Comparison of ENCODE assay signal across 8 cellular contexts in the genomic region with DNA sequence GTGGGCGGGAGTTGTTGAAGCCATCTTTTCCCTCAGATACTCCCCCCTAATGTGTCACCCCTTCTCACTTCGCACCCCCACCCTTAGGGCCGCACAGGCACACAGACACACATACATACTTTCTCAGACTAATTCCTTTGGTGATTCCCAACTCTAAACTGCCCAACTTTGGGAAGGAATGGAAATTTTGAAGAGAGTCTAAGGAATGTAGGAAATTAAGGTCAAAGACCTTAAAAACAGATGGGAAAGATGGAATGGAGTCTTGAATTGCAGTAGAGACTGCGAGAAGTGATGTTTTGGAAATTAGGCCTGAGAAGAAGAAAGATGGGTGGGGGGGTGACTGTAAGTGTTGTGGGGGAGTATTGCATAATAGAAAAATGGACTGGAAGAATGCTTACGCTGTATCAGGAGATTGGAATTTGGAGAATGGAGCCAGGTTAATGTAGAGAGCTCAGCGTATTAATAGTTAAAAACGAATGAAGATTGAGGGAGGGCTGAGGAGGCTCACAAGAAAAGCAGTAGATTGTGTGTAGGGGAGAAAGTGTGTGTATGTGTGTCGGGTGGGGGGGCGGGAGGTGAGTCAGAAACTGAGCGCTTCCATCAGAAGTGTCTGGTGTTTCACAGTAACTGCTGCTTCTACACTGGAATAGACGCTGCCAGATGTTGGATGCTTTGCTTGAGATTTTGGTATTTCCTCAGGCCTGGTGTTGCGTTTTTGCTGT. TPM values are rescaled to one million over a fixed set of nuclear protein-coding genes. Genes with fewer than 3 reads are reported as not detected.
DNase-seq lines count a peak whose midpoint lies in the region; ATAC-seq, FAIRE-seq and TF ChIP-seq lines count a peak whose summit lies in the region.

No MANE protein-coding gene starts in this region.

- no peaks in the 10 kb centered on the region for H3K27me3 Mint-ChIP-seq in activated CD4-positive, alpha-beta memory T cell treated with anti-CD3 and anti-CD28 coated beads for 36 hours

- peak; percentile 27 for ATAC-seq in foreskin keratinocyte
- no peak for ATAC-seq in GM19395 (IDR thresholded peaks at IDR 0.05; ENCODE audit: unreplicated experiment)

- no peak for FAIRE-seq in GM19239 (lab: Jason Lieb, UNC)

- no peaks in the 10 kb centered on the region for H3K36me3 ChIP-seq in rectal smooth muscle tissue (ENCODE audit: control insufficient read depth, insufficient read depth, low read length)

- H3K4me1 Mint-ChIP-seq in activated CD4-positive, alpha-beta memory T cell treated with anti-CD3 and anti-CD28 coated beads for 36 hours (ENCODE audit: low read depth) = peaks cover 45% of the 10 kb centered on the region

- DNase-seq in AG09309 (ENCODE audit: low read depth) = peak; percentile 78
- DNase-seq in HT-29 (ENCODE audit: low spot score) = peak; percentile 31
- DNase-seq in activated CD4-positive, alpha-beta memory T cell treated with anti-CD3 and anti-CD28 coated beads for 36 hours = peak; percentile 47
- DNase-seq in foreskin keratinocyte = peak; percentile 84 to 92
- DNase-seq in NCI-H1092 (lab: John Stamatoyannopoulos, UW) = no peak
- no peak for DNase-seq in GM19239 (ENCODE audit: insufficient read length, low spot score)

- intact Hi-C loops in activated CD4-positive, alpha-beta memory T cell treated with anti-CD3 and anti-CD28 coated beads for 36 hours (cut with micrococcal nuclease) = loop anchor here (2.0 to 5.0 kb wide), 6 partner anchors 43 to 257 kb away; a partner anchor contains a TSS

- no peaks in the 10 kb centered on the region for H3K9me3 Mint-ChIP-seq in activated CD4-positive, alpha-beta memory T cell treated with anti-CD3 and anti-CD28 coated beads for 36 hours

- TF ChIP-seq CTCF in AG09309 (IDR thresholded peaks at IDR 0.05; ENCODE audit: control insufficient read depth, insufficient read depth, low read depth, low read length, missing control alignments) (no peak), foreskin keratinocyte (conservative IDR thresholded peaks at IDR 0.05) (no peak)

- H3K36me3 Mint-ChIP-seq in activated CD4-positive, alpha-beta memory T cell treated with anti-CD3 and anti-CD28 coated beads for 36 hours = peaks cover 17% of the 10 kb centered on the region

- CTCF ChIA-PET in activated CD4-positive, alpha-beta memory T cell treated with anti-CD3 and anti-CD28 coated beads for 36 hours (lab: Charles Lee) = interaction anchor here (0.7 to 2.0 kb wide), 6 partner anchors 10 to 141 kb away, joined by 3 to 10 read pairs (median 5); a partner anchor contains a TSS

- H3K27ac ChIP-seq in foreskin keratinocyte (peak overlapping the region; percentile 89), rectal smooth muscle tissue (ENCODE audit: low read depth, low read length) (peak overlapping the region; percentile 89)

- POLR2A ChIA-PET in activated CD4-positive, alpha-beta memory T cell treated with anti-CD3 and anti-CD28 coated beads for 36 hours (lab: Charles Lee) = interaction anchor here (0.9 to 1.8 kb wide), 6 partner anchors 10 to 82 kb away, joined by 3 to 11 read pairs (median 4); a partner anchor contains a TSS

- H3K4me3 ChIP-seq in AG09309 (ENCODE audit: control insufficient read depth, low read depth, low read length) (peak overlapping the region; percentile 99), rectal smooth muscle tissue (ENCODE audit: low read length) (peak overlapping the region; percentile 88)

- H3K27ac Mint-ChIP-seq in activated CD4-positive, alpha-beta memory T cell treated with anti-CD3 and anti-CD28 coated beads for 36 hours = peak overlapping the region; percentile 96

- peaks cover 7% of the 10 kb centered on the region for H3K4me1 ChIP-seq in foreskin keratinocyte
- peaks cover 5% of the 10 kb centered on the region for H3K4me1 ChIP-seq in rectal smooth muscle tissue (ENCODE audit: control insufficient read depth, insufficient read depth, low read length)

- H3K27me3 ChIP-seq in foreskin keratinocyte (no peaks in the 10 kb centered on the region), rectal smooth muscle tissue (ENCODE audit: control insufficient read depth, insufficient read depth, low read length) (no peaks in the 10 kb centered on the region)

- peak overlapping the region; percentile 11 for H3K9ac ChIP-seq in rectal smooth muscle tissue (ENCODE audit: low read length)

- H3K4me3 Mint-ChIP-seq in activated CD4-positive, alpha-beta memory T cell treated with anti-CD3 and anti-CD28 coated beads for 36 hours = peak overlapping the region; percentile 99

RNA-seq across cellular contexts. Expression of a gene that starts 1.7 kb away (rescaled TPM):
- 23.6 and 31.2 TPM in 2 replicates for total RNA-seq in HT-29 (2014; rRNA removed; shearing (Covaris generic))
- 10 to 100 TPM; 78.6 to 84.3 TPM for total RNA-seq in activated CD4-positive, alpha-beta memory T cell treated with anti-CD3 and anti-CD28 coated beads for 36 hours
- total RNA-seq in foreskin keratinocyte = 59.0 and 65.8 TPM in 2 replicates
- polyA plus RNA-seq in foreskin keratinocyte = 22.1 and 30.8 TPM in 2 replicates

RNA-seq across cellular contexts. Expression of a gene that starts 10.0 kb away (rescaled TPM):
- 48.9 and 49.1 TPM in 2 replicates for total RNA-seq in HT-29 (2014; rRNA removed; shearing (Covaris generic))
- 10 to 100 TPM; 77.6 to 80.4 TPM for total RNA-seq in activated CD4-positive, alpha-beta memory T cell treated with anti-CD3 and anti-CD28 coated beads for 36 hours
- total RNA-seq in foreskin keratinocyte = 50.2 and 50.4 TPM in 2 replicates
- polyA plus RNA-seq in foreskin keratinocyte = 66.2 and 69.4 TPM in 2 replicates

RNA-seq across cellular contexts. Expression of a gene that starts 24.2 kb away (rescaled TPM):
- total RNA-seq in HT-29 (2014; rRNA removed; shearing (Covaris generic)) = not detected in 2 replicates
- total RNA-seq in activated CD4-positive, alpha-beta memory T cell treated with anti-CD3 and anti-CD28 coated beads for 36 hours = 1 to 10 TPM; 1.7 to 2.7 TPM
- 0.65 and 0.88 TPM in 2 replicates for total RNA-seq in foreskin keratinocyte
- 0.29 and 0.45 TPM in 2 replicates for polyA plus RNA-seq in foreskin keratinocyte

RNA-seq across cellular contexts. Expression of a gene that starts 34.1 kb away (rescaled TPM):
- total RNA-seq in HT-29 (2014; rRNA removed; shearing (Covaris generic)) = 37.6 and 48.4 TPM in 2 replicates
- total RNA-seq in activated CD4-positive, alpha-beta memory T cell treated with anti-CD3 and anti-CD28 coated beads for 36 hours = 10 to 100 TPM; 67.5 to 67.8 TPM
- total RNA-seq in foreskin keratinocyte = 48.1 and 48.7 TPM in 2 replicates
- polyA plus RNA-seq in foreskin keratinocyte = 55.5 and 57.7 TPM in 2 replicates

RNA-seq across cellular contexts. Expression of a gene that starts 34.3 kb away (rescaled TPM):
- total RNA-seq in HT-29 (2014; rRNA removed; shearing (Covaris generic)) = 0.43 and 0.60 TPM in 2 replicates
- total RNA-seq in activated CD4-positive, alpha-beta memory T cell treated with anti-CD3 and anti-CD28 coated beads for 36 hours = 1 to 10 TPM; 1.8 to 2.6 TPM
- 5.3 and 6.1 TPM in 2 replicates for total RNA-seq in foreskin keratinocyte
- polyA plus RNA-seq in foreskin keratinocyte = 2.6 and 3.6 TPM in 2 replicates

Comparison
In these comparisons a context has a peak if more than half of its experiments do, and no peak if none do; other contexts are left out.
1. DNase-seq: peak in AG09309 (single experiment), HT-29 (single experiment), activated CD4-positive, alpha-beta memory T cell treated with anti-CD3 and anti-CD28 coated beads for 36 hours (single experiment) and foreskin keratinocyte (2 of 2); none in NCI-H1092 (single experiment) and GM19239 (single experiment).